Comparison of ENCODE assay signal across 8 cellular contexts in genomic region chr2:176997074-176997791, GRCh38.
DNase-seq lines count a peak whose midpoint lies in the region; ATAC-seq and TF ChIP-seq lines count a peak whose summit lies in the region.

No MANE protein-coding gene starts in this region.

- H3K79me2 ChIP-seq in GM23338 (replicated peaks; ENCODE audit: insufficient read depth): no peaks in the 10 kb centered on the region

- peaks cover 9% of the 10 kb centered on the region for H3K9me2 ChIP-seq in GM23338 (ENCODE audit: insufficient read depth)

- H3K27ac ChIP-seq in GM23338 (ENCODE audit: low read depth): no peak overlapping the region

- H3K4me3 ChIP-seq in GM08714 (ENCODE audit: low read length) (peak overlapping the region; percentile 22; the same call in 1 of the 2 replicates), foreskin fibroblast (ENCODE audit: low read depth in 1 of 2, low read length in 2 of 2) (no peak overlapping the region), GM23338 (no peak overlapping the region)

- H4K20me1 ChIP-seq in GM23338 (replicated peaks; ENCODE audit: insufficient read depth): no peaks in the 10 kb centered on the region

- H3K4me1 Mint-ChIP-seq in GM23338: peaks cover 14% of the 10 kb centered on the region; the same call in 2 of the 3 replicates

- TF ChIP-seq CTCF in foreskin fibroblast (IDR thresholded peaks at IDR 0.05; ENCODE audit: low read depth, low read length): no peak
- no peak for TF ChIP-seq CTCF in GM23338 (conservative IDR thresholded peaks at IDR 0.05; ENCODE audit: low read depth in 2 of 2)

- H3K27ac Mint-ChIP-seq in GM23338: no peak overlapping the region

- no peaks in the 10 kb centered on the region for H3F3A ChIP-seq in GM23338 (replicated peaks; ENCODE audit: low read depth)

- ATAC-seq in GM23338 (no peak), HG03571 (IDR thresholded peaks at IDR 0.05; ENCODE audit: unreplicated experiment) (no peak)

- no peaks in the 10 kb centered on the region for H3K27me3 ChIP-seq in GM23338 (ENCODE audit: insufficient read depth)

- H3K36me3 ChIP-seq in GM23338 (ENCODE audit: insufficient read depth): no peaks in the 10 kb centered on the region

- 0 out of 2 replicates have a peak, but pooled peaks cover 9% of the 10 kb centered on the region for H3K4me1 ChIP-seq in GM23338 (ENCODE audit: insufficient read depth)

- H2AFZ ChIP-seq in GM23338: no peak overlapping the region

- H3K36me3 Mint-ChIP-seq in GM23338 (ENCODE audit: low read depth): no peaks in the 10 kb centered on the region

- DNase-seq in H4 (ENCODE audit: low spot score): peak; percentile 76
- peak; percentile 48 to 79 for DNase-seq in NOMO-1 (lab: John Stamatoyannopoulos, UW; ENCODE audit: unreplicated experiment in 2 of 2)
- peak; percentile 21 to 57 for DNase-seq in foreskin fibroblast
- DNase-seq in GM23338 (ENCODE audit: low spot score): no peak
- no peak for DNase-seq in NCI-H524 (lab: John Stamatoyannopoulos, UW)
- DNase-seq in Kasumi-1 (lab: John Stamatoyannopoulos, UW): no peak

- H3K4me3 Mint-ChIP-seq in GM23338: no peak overlapping the region

- H3K27me3 Mint-ChIP-seq in GM23338 (ENCODE audit: insufficient read depth, low read depth, poor library complexity): no peaks in the 10 kb centered on the region

- no peak overlapping the region for H3K4me2 ChIP-seq in GM23338

- no peaks in the 10 kb centered on the region for H3K9me3 Mint-ChIP-seq in GM23338

TF ChIP-seq in GM23338, 12 proteins besides CTCF, POLR2A, EP300 and RAD21:
- TF ChIP-seq POLR2AphosphoS5 (IDR thresholded peaks at IDR 0.05; ENCODE audit: low read depth) (no peak), ZNF114 (CRISPR knock-in tag; IDR thresholded peaks at IDR 0.05) (no peak), EZH2phosphoT487 (IDR thresholded peaks at IDR 0.05; ENCODE audit: unreplicated experiment) (no peak)
- TF ChIP-seq, protein P1, sequence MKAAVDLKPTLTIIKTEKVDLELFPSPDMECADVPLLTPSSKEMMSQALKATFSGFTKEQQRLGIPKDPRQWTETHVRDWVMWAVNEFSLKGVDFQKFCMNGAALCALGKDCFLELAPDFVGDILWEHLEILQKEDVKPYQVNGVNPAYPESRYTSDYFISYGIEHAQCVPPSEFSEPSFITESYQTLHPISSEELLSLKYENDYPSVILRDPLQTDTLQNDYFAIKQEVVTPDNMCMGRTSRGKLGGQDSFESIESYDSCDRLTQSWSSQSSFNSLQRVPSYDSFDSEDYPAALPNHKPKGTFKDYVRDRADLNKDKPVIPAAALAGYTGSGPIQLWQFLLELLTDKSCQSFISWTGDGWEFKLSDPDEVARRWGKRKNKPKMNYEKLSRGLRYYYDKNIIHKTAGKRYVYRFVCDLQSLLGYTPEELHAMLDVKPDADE (IDR thresholded peaks at IDR 0.05): no peak

Comparison
In these comparisons a context has a peak if more than half of its experiments do, and no peak if none do; other contexts are left out.
1. DNase-seq: peak in H4 (single experiment), NOMO-1 (2 of 2) and foreskin fibroblast (2 of 2); none in GM23338 (single experiment), NCI-H524 (0 of 2) and Kasumi-1 (0 of 2).